ENCODE assay signal across 1 cellular context in genomic region chr11:41534861-41535260, GRCh38.
TF ChIP-seq lines count a peak whose summit lies in the region.

No MANE protein-coding gene starts in this region.

TF ChIP-seq in GM23338, 12 proteins besides CTCF, POLR2A, EP300 and RAD21 (continued from another document):
- TF ChIP-seq ZNF462 (CRISPR knock-in tag; IDR thresholded peaks at IDR 0.05), result no peak
- TF ChIP-seq CREB1 (CRISPR knock-in tag; IDR thresholded peaks at IDR 0.05; ENCODE audit: low read depth), result no peak
- TF ChIP-seq JUNB (IDR thresholded peaks at IDR 0.05; ENCODE audit: unreplicated experiment), result no peak
- TF ChIP-seq ETS1 (IDR thresholded peaks at IDR 0.05), result no peak
- TF ChIP-seq STAT1 (IDR thresholded peaks at IDR 0.05; ENCODE audit: unreplicated experiment), result no peak
- no peak for TF ChIP-seq REST (IDR thresholded peaks at IDR 0.05; ENCODE audit: unreplicated experiment)
- TF ChIP-seq ZNF331 (CRISPR knock-in tag; IDR thresholded peaks at IDR 0.05; ENCODE audit: low read depth), result no peak
- TF ChIP-seq POLR2AphosphoS5 (IDR thresholded peaks at IDR 0.05; ENCODE audit: low read depth), result no peak
- no peak for TF ChIP-seq ZNF114 (CRISPR knock-in tag; IDR thresholded peaks at IDR 0.05)
